In genomic region chr17:8747731-8748130, GRCh38 we compare ENCODE assay signal across 25 cellular contexts. TPM values are rescaled to one million over a fixed set of nuclear protein-coding genes. Genes with fewer than 3 reads are reported as not detected.
"Had no signal": no experiment of that assay in that cellular context is flagged by ENCODE, and none has a peak within 500 bp of the region (broad histone marks: within the 10 kb centered on the region; RNA-seq: fewer than 3 reads in every experiment).

No MANE protein-coding gene starts in this region.

- DNase-seq: activated CD4-positive, alpha-beta memory T cell treated with anti-CD3 and anti-CD28 coated beads for 36 hours; activated CD4-positive, alpha-beta T cell treated with anti-CD3 and anti-CD28 coated beads, Interleukin-2, amount 10 ng/mL, durations not matched to agents 24 days and 14 days; activated CD4-positive, CD25-positive, alpha-beta regulatory T cell treated with anti-CD3 and anti-CD28 coated beads, Interleukin-2, amount 50 U/mL, for 72 hours; activated gamma-delta T cell; activated naive CD4-positive, alpha-beta T cell treated with anti-CD3 and anti-CD28 coated beads for 36 hours; activated T-cell treated with anti-CD3 and anti-CD28 coated beads for 4 hours; activated T-cell treated with anti-CD3 and anti-CD28 coated beads, Interleukin-2, amount 50 U/mL, for 48 hours; amygdala; brain microvascular endothelial cell; cerebellar nuclear complex; Karpas-422; NCI-H1105 treated with DMSO at 0.1 percent for 48 hours; NCI-H1436 treated with DMSO at 0.1 percent for 48 hours; NCI-H187; NCI-H2081; NCI-H524; PC-3; SIG-M5; T-helper 17 cell; T-helper 9 cell had no signal

- ATAC-seq: activated T-helper 17 cell treated with anti-CD3 and anti-CD28 coated beads, Interleukin-2, amount 50 U/mL, for 72 hours; PC-3; T-helper 17 cell; WTC11 had no signal

- H3K9me3 Mint-ChIP-seq: activated CD4-positive, alpha-beta memory T cell treated with anti-CD3 and anti-CD28 coated beads for 36 hours; activated CD4-positive, alpha-beta T cell treated with anti-CD3 and anti-CD28 coated beads, Interleukin-2, amount 10 ng/mL, durations not matched to agents 24 days and 14 days; activated T-helper 17 cell treated with anti-CD3 and anti-CD28 coated beads, Interleukin-2, amount 50 U/mL, for 72 hours; WTC11 had no signal

- H3K36me3 Mint-ChIP-seq: activated CD4-positive, alpha-beta memory T cell treated with anti-CD3 and anti-CD28 coated beads for 36 hours; activated naive CD8-positive, alpha-beta T cell; WTC11 had no signal

- H3K36me3 ChIP-seq: brain microvascular endothelial cell, cardiac muscle cell had no signal

- H3K27ac Mint-ChIP-seq: activated CD4-positive, alpha-beta memory T cell treated with anti-CD3 and anti-CD28 coated beads for 36 hours; activated CD4-positive, alpha-beta T cell treated with anti-CD3 and anti-CD28 coated beads, Interleukin-2, amount 10 ng/mL, durations not matched to agents 24 days and 14 days; activated naive CD4-positive, alpha-beta T cell treated with anti-CD3 and anti-CD28 coated beads for 36 hours; activated naive CD8-positive, alpha-beta T cell; activated T-helper 17 cell treated with anti-CD3 and anti-CD28 coated beads, Interleukin-2, amount 50 U/mL, for 72 hours; T-helper 17 cell; WTC11 had no signal

- H3K27ac ChIP-seq: brain microvascular endothelial cell, cardiac muscle cell had no signal

- H3K27me3 Mint-ChIP-seq: activated CD4-positive, alpha-beta memory T cell treated with anti-CD3 and anti-CD28 coated beads for 36 hours; activated naive CD8-positive, alpha-beta T cell; activated T-helper 17 cell treated with anti-CD3 and anti-CD28 coated beads, Interleukin-2, amount 50 U/mL, for 72 hours had no signal

- H3K27me3 ChIP-seq: brain microvascular endothelial cell, cardiac muscle cell had no signal

- H3K4me3 Mint-ChIP-seq: activated CD4-positive, alpha-beta memory T cell treated with anti-CD3 and anti-CD28 coated beads for 36 hours; activated CD4-positive, alpha-beta T cell treated with anti-CD3 and anti-CD28 coated beads, Interleukin-2, amount 10 ng/mL, durations not matched to agents 24 days and 14 days; activated naive CD4-positive, alpha-beta T cell treated with anti-CD3 and anti-CD28 coated beads for 36 hours; activated T-helper 17 cell treated with anti-CD3 and anti-CD28 coated beads, Interleukin-2, amount 50 U/mL, for 72 hours; T-helper 17 cell; WTC11 had no signal

- H3K4me3 ChIP-seq: cardiac muscle cell had no signal

RNA-seq across cellular contexts. Expression of gene CCDC42, which starts 3.1 kb away (rescaled TPM):
- total RNA-seq: activated naive CD4-positive, alpha-beta T cell treated with anti-CD3 and anti-CD28 coated beads for 36 hours; astrocyte; cardiac muscle cell; PC-3; WTC11 had no signal
- polyA plus RNA-seq: cardiac muscle cell had no signal

RNA-seq across cellular contexts. Expression of gene SPDYE4, which starts 10.6 kb away (rescaled TPM):
- total RNA-seq: activated CD4-positive, alpha-beta memory T cell treated with anti-CD3 and anti-CD28 coated beads for 36 hours; activated CD4-positive, alpha-beta T cell treated with anti-CD3 and anti-CD28 coated beads, Interleukin-2, amount 10 ng/mL, durations not matched to agents 24 days and 14 days; activated naive CD4-positive, alpha-beta T cell treated with anti-CD3 and anti-CD28 coated beads for 36 hours; activated T-helper 17 cell treated with anti-CD3 and anti-CD28 coated beads, Interleukin-2, amount 50 U/mL, for 72 hours; astrocyte; cardiac muscle cell; PC-3; T-helper 17 cell; WTC11 had no signal
- polyA plus RNA-seq: cardiac muscle cell had no signal

RNA-seq across cellular contexts. Expression of gene MFSD6L, which starts 51.4 kb away (rescaled TPM):
- total RNA-seq: activated CD4-positive, alpha-beta memory T cell treated with anti-CD3 and anti-CD28 coated beads for 36 hours; activated naive CD4-positive, alpha-beta T cell treated with anti-CD3 and anti-CD28 coated beads for 36 hours; astrocyte; cardiac muscle cell; T-helper 17 cell had no signal
- polyA plus RNA-seq: cardiac muscle cell had no signal
